14 cellular contexts compared by ENCODE assay signal in the genomic region with DNA sequence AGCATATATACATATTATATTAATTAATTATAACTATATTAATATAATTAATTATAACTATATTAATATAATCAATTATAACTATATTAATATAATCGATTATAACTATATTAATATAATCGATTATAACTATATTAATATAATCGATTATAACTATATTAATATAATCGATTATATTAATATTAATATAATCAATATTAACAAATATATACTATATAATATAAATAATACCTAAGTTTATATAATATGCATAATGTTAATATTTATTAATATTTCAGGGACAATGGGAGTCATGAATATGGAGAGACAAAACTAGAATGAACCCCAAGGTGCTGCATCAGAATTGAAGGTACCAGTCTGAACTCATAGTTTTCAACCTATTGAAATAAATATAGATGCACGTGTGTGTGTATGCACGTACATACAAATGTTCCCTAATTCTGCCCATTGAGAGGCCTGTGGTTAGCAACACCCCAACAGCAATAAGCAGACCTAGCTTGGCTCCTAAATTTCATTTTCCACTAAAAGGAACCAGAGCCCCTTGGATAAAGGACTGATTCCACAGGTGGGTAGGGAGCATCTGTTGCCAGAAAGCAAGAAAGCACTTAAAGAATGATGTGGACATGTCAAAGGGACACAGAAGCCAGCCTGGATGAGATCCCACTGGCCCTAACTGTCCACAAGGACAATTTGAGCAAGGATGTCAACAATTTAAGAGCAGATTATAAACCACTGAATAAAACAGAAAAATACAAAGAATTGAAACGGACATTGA. TPM values are rescaled to one million over a fixed set of nuclear protein-coding genes. Genes with fewer than 3 reads are reported as not detected.
DNase-seq lines count a peak whose midpoint lies in the region; ATAC-seq lines count a peak whose summit lies in the region.
"Had no signal": no experiment of that assay in that cellular context is flagged by ENCODE, and none has a peak within 500 bp of the region (broad histone marks: within the 10 kb centered on the region; RNA-seq: fewer than 3 reads in every experiment).

No MANE protein-coding gene starts in this region.

- no peaks in the 10 kb centered on the region for H3K27me3 ChIP-seq in CD4-positive, CD25-positive, alpha-beta regulatory T cell (ENCODE audit: control insufficient read depth, insufficient read depth, low read length)
- no peaks in the 10 kb centered on the region for H3K27me3 ChIP-seq in trophoblast cell (ENCODE audit: insufficient read depth, low read length)

- H3K36me3 ChIP-seq in CD4-positive, CD25-positive, alpha-beta regulatory T cell (ENCODE audit: control insufficient read depth, insufficient read depth, low read length) = peaks cover 8% of the 10 kb centered on the region
- H3K36me3 ChIP-seq in trophoblast cell (ENCODE audit: control insufficient read depth in 1 of 2, insufficient read depth in 2 of 2, low read length in 2 of 2) = peaks cover 30 to 35% of the 10 kb centered on the region in 2 experiments

- H4K91ac ChIP-seq in trophoblast cell (ENCODE audit: low read depth, low read length) = peak overlapping the region; percentile 56

- H3K9me3 Mint-ChIP-seq in CD4-positive, CD25-positive, alpha-beta regulatory T cell = no peaks in the 10 kb centered on the region
- H3K9me3 Mint-ChIP-seq in dendritic cell treated with granulocyte-macrophage colony-stimulating factor and Interleukin-4, amounts not matched to agents 40 ng/mL and 50 ng/mL, for 4 days = no peaks in the 10 kb centered on the region
- H3K9me3 Mint-ChIP-seq: CD8-positive, alpha-beta T cell; endodermal cell had no signal

- no peaks in the 10 kb centered on the region for H3K9me3 ChIP-seq in CD4-positive, CD25-positive, alpha-beta regulatory T cell (ENCODE audit: control insufficient read depth in 2 of 2, low read length in 2 of 2)
- H3K9me3 ChIP-seq in trophoblast cell (ENCODE audit: insufficient read depth, low read depth, low read length) = no peaks in the 10 kb centered on the region

- H3K27ac ChIP-seq in CD4-positive, CD25-positive, alpha-beta regulatory T cell (ENCODE audit: insufficient read depth, low read length, poor library complexity, severe bottlenecking) = no peak overlapping the region
- H3K27ac ChIP-seq in trophoblast cell (ENCODE audit: low read depth, low read length) = peak overlapping the region; percentile 38

- peak overlapping the region; percentile 50 for H2BK120ac ChIP-seq in trophoblast cell (ENCODE audit: insufficient read depth, low read length, poor library complexity)

- no peak overlapping the region for H3K4ac ChIP-seq in trophoblast cell (ENCODE audit: low read depth, low read length)

- no peak for DNase-seq in CD4-positive, CD25-positive, alpha-beta regulatory T cell
- DNase-seq in NCI-H69 (lab: John Stamatoyannopoulos, UW) (peak; percentile 21), trophoblast cell (no peak), posterior vena cava (ENCODE audit: low spot score) (no peak), NCI-H1694 treated with DMSO at 0.1 percent for 48 hours (lab: John Stamatoyannopoulos, UW) (no peak)
- DNase-seq: CD8-positive, alpha-beta T cell; endodermal cell; hippocampal formation; Karpas-422; posterior cingulate gyrus had no signal

- H3K23ac ChIP-seq in trophoblast cell (ENCODE audit: low read length) = no peak overlapping the region

- H4K8ac ChIP-seq in trophoblast cell (ENCODE audit: low read depth, low read length) = no peak overlapping the region

- H3K79me1 ChIP-seq in trophoblast cell (ENCODE audit: low read length) = peaks cover 56% of the 10 kb centered on the region

- H3K79me2 ChIP-seq in trophoblast cell (ENCODE audit: control insufficient read depth, insufficient read depth, low read length, poor library complexity) = peaks cover 21% of the 10 kb centered on the region

- peaks cover 36% of the 10 kb centered on the region for H3K4me1 ChIP-seq in CD4-positive, CD25-positive, alpha-beta regulatory T cell (ENCODE audit: control insufficient read depth, insufficient read depth, low read length, poor library complexity, severe bottlenecking)
- peaks cover 39 to 53% of the 10 kb centered on the region in 2 experiments for H3K4me1 ChIP-seq in trophoblast cell (ENCODE audit: control insufficient read depth in 1 of 2, insufficient read depth in 2 of 2, low read length in 2 of 2)

- peaks cover 22% of the 10 kb centered on the region for H3K36me3 Mint-ChIP-seq in CD4-positive, CD25-positive, alpha-beta regulatory T cell
- peaks cover 92% of the 10 kb centered on the region for H3K36me3 Mint-ChIP-seq in dendritic cell treated with granulocyte-macrophage colony-stimulating factor and Interleukin-4, amounts not matched to agents 40 ng/mL and 50 ng/mL, for 4 days (ENCODE audit: low read depth)

- no peaks in the 10 kb centered on the region for H3K27me3 Mint-ChIP-seq in CD4-positive, CD25-positive, alpha-beta regulatory T cell
- H3K27me3 Mint-ChIP-seq in dendritic cell treated with granulocyte-macrophage colony-stimulating factor and Interleukin-4, amounts not matched to agents 40 ng/mL and 50 ng/mL, for 4 days = no peaks in the 10 kb centered on the region

- peak overlapping the region; percentile 81 for H2BK12ac ChIP-seq in trophoblast cell (ENCODE audit: low read length)

- peak overlapping the region; percentile 0 to 95 (median 87) for H3K27ac Mint-ChIP-seq in CD4-positive, CD25-positive, alpha-beta regulatory T cell
- peak overlapping the region; percentile 89 for H3K27ac Mint-ChIP-seq in dendritic cell treated with granulocyte-macrophage colony-stimulating factor and Interleukin-4, amounts not matched to agents 40 ng/mL and 50 ng/mL, for 4 days
- H3K27ac Mint-ChIP-seq: CD8-positive, alpha-beta T cell; endodermal cell had no signal

- H3K18ac ChIP-seq in trophoblast cell (ENCODE audit: low read length) = no peak overlapping the region

- no peak overlapping the region for H2AFZ ChIP-seq in trophoblast cell (ENCODE audit: insufficient read depth, low read length, poor library complexity)

- WGBS in trophoblast cell (ENCODE audit: extremely low coverage, insufficient coverage, insufficient read length) = no CpG with 5 or more reads among the region's 7 CpGs

- intact Hi-C loops in dendritic cell treated with granulocyte-macrophage colony-stimulating factor and Interleukin-4, amounts not matched to agents 40 ng/mL and 50 ng/mL, for 4 days (cut with micrococcal nuclease) = no loop called here
- intact Hi-C loops in posterior vena cava (cut with DNase I) = no loop called here

- no peak overlapping the region for H3K4me3 ChIP-seq in CD4-positive, CD25-positive, alpha-beta regulatory T cell (ENCODE audit: low read depth, low read length)
- H3K4me3 ChIP-seq in trophoblast cell (ENCODE audit: low read depth, low read length) = no peak overlapping the region

- no peak overlapping the region for H3K9ac ChIP-seq in trophoblast cell (ENCODE audit: low read length)

- H2AK5ac ChIP-seq in trophoblast cell (ENCODE audit: low read length) = peak overlapping the region; percentile 58

- H3K4me1 Mint-ChIP-seq in CD4-positive, CD25-positive, alpha-beta regulatory T cell = peaks cover 16 to 71% (median 51%) of the 10 kb centered on the region in 4 donors
- peaks cover 72% of the 10 kb centered on the region for H3K4me1 Mint-ChIP-seq in dendritic cell treated with granulocyte-macrophage colony-stimulating factor and Interleukin-4, amounts not matched to agents 40 ng/mL and 50 ng/mL, for 4 days (ENCODE audit: low read depth)

- no peak overlapping the region for H4K12ac ChIP-seq in trophoblast cell (ENCODE audit: low read depth, low read length)

- no peak overlapping the region for H3K14ac ChIP-seq in trophoblast cell (ENCODE audit: low read length)

- H3K4me3 Mint-ChIP-seq in CD4-positive, CD25-positive, alpha-beta regulatory T cell = no peak overlapping the region
- no peak overlapping the region for H3K4me3 Mint-ChIP-seq in dendritic cell treated with granulocyte-macrophage colony-stimulating factor and Interleukin-4, amounts not matched to agents 40 ng/mL and 50 ng/mL, for 4 days
- H3K4me3 Mint-ChIP-seq: CD8-positive, alpha-beta T cell; endodermal cell had no signal

- H3K4me2 ChIP-seq in trophoblast cell (ENCODE audit: low read length) = no peak overlapping the region

- ATAC-seq in CD4-positive, CD25-positive, alpha-beta regulatory T cell (ENCODE audit: low read depth in 2 of 2) = no peak
- ATAC-seq in GM18873 (IDR thresholded peaks at IDR 0.05; ENCODE audit: low FRiP score, unreplicated experiment) (no peak), GM18907 (IDR thresholded peaks at IDR 0.05; ENCODE audit: unreplicated experiment) (no peak)
- ATAC-seq: CD8-positive, alpha-beta T cell had no signal

- H2BK5ac ChIP-seq in trophoblast cell (ENCODE audit: low read depth, low read length, poor library complexity) = peak overlapping the region; percentile 17

RNA-seq across cellular contexts. Expression of a gene that starts 21.3 kb away (rescaled TPM):
- 32.5 TPM for total RNA-seq in CD4-positive, CD25-positive, alpha-beta regulatory T cell
- polyA plus RNA-seq in CD4-positive, CD25-positive, alpha-beta regulatory T cell = 1 to 10 TPM; 5.7 to 8.2 (median 6.9) TPM
- 28.2 and 30.2 TPM in 2 replicates for polyA plus RNA-seq in trophoblast cell (2013)
- total RNA-seq in posterior vena cava = 10 to 100 TPM; 34.7 to 43.9 TPM

RNA-seq across cellular contexts. Expression of a gene that starts 43.8 kb away (rescaled TPM):
- total RNA-seq in CD4-positive, CD25-positive, alpha-beta regulatory T cell = not detected
- polyA plus RNA-seq in CD4-positive, CD25-positive, alpha-beta regulatory T cell = not detected
- 0.45 and 0.68 TPM in 2 replicates for polyA plus RNA-seq in trophoblast cell (2013)
- total RNA-seq in posterior vena cava = under 1 TPM in 1 of 2 donors, not detected in 1; 0.28 TPM
- total RNA-seq: CD8-positive, alpha-beta T cell; endodermal cell; OCI-LY7 had no signal
